Comparison of ENCODE assay signal across 22 cellular contexts in genomic region chr7:156089222-156089621, GRCh38.
"Had no signal": no experiment of that assay in that cellular context is flagged by ENCODE, and none has a peak within 500 bp of the region (broad histone marks: within the 10 kb centered on the region; RNA-seq: fewer than 3 reads in every experiment).

No MANE protein-coding gene starts in this region.

- H3K36me3 ChIP-seq: colonic mucosa, esophagus squamous epithelium, gastrocnemius medialis, heart right ventricle, left lung, lower lobe of right lung had no signal

- H3K4me1 ChIP-seq: colonic mucosa, esophagus squamous epithelium, gastrocnemius medialis, heart right ventricle, left lung, lower lobe of right lung had no signal

- DNase-seq: colonic mucosa; cortex of kidney; effector CD8-positive, alpha-beta T cell; effector memory CD8-positive, alpha-beta T cell; endodermal cell; erythroblast; esophagus squamous epithelium; foreskin fibroblast; foreskin melanocyte; gastrocnemius medialis; glutamatergic neuron; head of caudate nucleus; heart right ventricle; hippocampal formation; left cardiac atrium; left lung; left ventricle myocardium superior; lower lobe of right lung; mesenchymal stem cell; mucosa of descending colon had no signal

- ATAC-seq: effector memory CD8-positive, alpha-beta T cell; esophagus mucosa; gastrocnemius medialis; heart right ventricle; left cardiac atrium; left lung; left ventricle myocardium superior; lower lobe of right lung; mucosa of descending colon had no signal

- H3K27me3 ChIP-seq: colonic mucosa, gastrocnemius medialis had no signal

- H3K27ac ChIP-seq: colonic mucosa, epithelial cell of prostate, esophagus squamous epithelium, gastrocnemius medialis, heart right ventricle, left lung, lower lobe of right lung had no signal

- H3K4me3 ChIP-seq: colonic mucosa, esophagus squamous epithelium, gastrocnemius medialis, heart right ventricle, left lung, lower lobe of right lung, mucosa of descending colon had no signal

- H3K9me3 ChIP-seq: colonic mucosa, esophagus squamous epithelium, gastrocnemius medialis, left lung, lower lobe of right lung, mucosa of descending colon had no signal
